21 cellular contexts compared by ENCODE assay signal in genomic region chr9:90420211-90420610, GRCh38.
"Had no signal": no experiment of that assay in that cellular context is flagged by ENCODE, and none has a peak within 500 bp of the region (broad histone marks: within the 10 kb centered on the region; RNA-seq: fewer than 3 reads in every experiment).

No MANE protein-coding gene starts in this region.

- H3K4me1 ChIP-seq: adrenal gland, ascending aorta, left ventricle myocardium inferior, tibial nerve had no signal

- H3K27me3 ChIP-seq: adrenal gland, ascending aorta, brain microvascular endothelial cell, esophagus muscularis mucosa, hepatocyte, tibial nerve had no signal

- H3K9me3 ChIP-seq: adrenal gland, ascending aorta, esophagus muscularis mucosa, left ventricle myocardium inferior, tibial nerve had no signal

- H3K4me3 ChIP-seq: adrenal gland, ascending aorta, esophagus muscularis mucosa, hepatocyte, left ventricle myocardium inferior, tibial nerve had no signal

- H3K36me3 ChIP-seq: adrenal gland, ascending aorta, brain microvascular endothelial cell, esophagus muscularis mucosa, left ventricle myocardium inferior, tibial nerve had no signal

- DNase-seq: activated CD4-positive, alpha-beta T cell treated with anti-CD3 and anti-CD28 coated beads for 1 hour; activated T-cell treated with anti-CD3 and anti-CD28 coated beads, Interleukin-2, amount 50 U/mL, for 1 hour; adrenal gland; brain microvascular endothelial cell; central memory CD4-positive, alpha-beta T cell; effector memory CD4-positive, alpha-beta T cell; glutamatergic neuron; kidney glomerular epithelial cell; left ventricle myocardium inferior; midbrain; natural killer cell; right cardiac atrium; stimulated activated CD4-positive, alpha-beta T cell treated with anti-CD3 and anti-CD28 coated beads, Interleukin-12 subunit alpha, Interleukin-12 subunit beta, amount 100 ng/mL, for 4 hours had no signal

- H3K9me3 Mint-ChIP-seq: activated T-helper 17 cell treated with anti-CD3 and anti-CD28 coated beads, Interleukin-2, amount 50 U/mL, for 72 hours; natural killer cell; stimulated activated naive CD8-positive, alpha-beta T cell treated with anti-CD3 and anti-CD28 coated beads, Interleukin-15, Interleukin-2, amounts not matched to agents 100 ng/mL and 50 ng/mL, for 24 hours; T-helper 2 cell treated with Interferon-gamma antibody and Interleukin-4, amounts not matched to agents 5 μg/mL and 100 μg/mL, for 36 hours had no signal

- H3K27me3 Mint-ChIP-seq: activated naive CD8-positive, alpha-beta T cell had no signal

- H3K36me3 Mint-ChIP-seq: activated naive CD8-positive, alpha-beta T cell; natural killer cell had no signal

- H3K4me3 Mint-ChIP-seq: activated naive CD8-positive, alpha-beta T cell; activated T-helper 17 cell treated with anti-CD3 and anti-CD28 coated beads, Interleukin-2, amount 50 U/mL, for 72 hours; natural killer cell; stimulated activated naive CD8-positive, alpha-beta T cell treated with anti-CD3 and anti-CD28 coated beads, Interleukin-15, Interleukin-2, amounts not matched to agents 100 ng/mL and 50 ng/mL, for 24 hours; T-helper 2 cell treated with Interferon-gamma antibody and Interleukin-4, amounts not matched to agents 5 μg/mL and 100 μg/mL, for 36 hours had no signal

- H3K27ac Mint-ChIP-seq: activated naive CD8-positive, alpha-beta T cell; activated T-helper 17 cell treated with anti-CD3 and anti-CD28 coated beads, Interleukin-2, amount 50 U/mL, for 72 hours; natural killer cell; stimulated activated naive CD8-positive, alpha-beta T cell treated with anti-CD3 and anti-CD28 coated beads, Interleukin-15, Interleukin-2, amounts not matched to agents 100 ng/mL and 50 ng/mL, for 24 hours; T-helper 2 cell treated with Interferon-gamma antibody and Interleukin-4, amounts not matched to agents 5 μg/mL and 100 μg/mL, for 36 hours had no signal

- H3K4me1 Mint-ChIP-seq: activated T-helper 17 cell treated with anti-CD3 and anti-CD28 coated beads, Interleukin-2, amount 50 U/mL, for 72 hours; natural killer cell had no signal

- ATAC-seq: activated T-helper 17 cell treated with anti-CD3 and anti-CD28 coated beads, Interleukin-2, amount 50 U/mL, for 72 hours; natural killer cell; right cardiac atrium had no signal

- H3K27ac ChIP-seq: adrenal gland, ascending aorta, brain microvascular endothelial cell, esophagus muscularis mucosa, hepatocyte, left ventricle myocardium inferior, tibial nerve had no signal
